Comparison of ENCODE assay signal across 15 cellular contexts in the genomic region with DNA sequence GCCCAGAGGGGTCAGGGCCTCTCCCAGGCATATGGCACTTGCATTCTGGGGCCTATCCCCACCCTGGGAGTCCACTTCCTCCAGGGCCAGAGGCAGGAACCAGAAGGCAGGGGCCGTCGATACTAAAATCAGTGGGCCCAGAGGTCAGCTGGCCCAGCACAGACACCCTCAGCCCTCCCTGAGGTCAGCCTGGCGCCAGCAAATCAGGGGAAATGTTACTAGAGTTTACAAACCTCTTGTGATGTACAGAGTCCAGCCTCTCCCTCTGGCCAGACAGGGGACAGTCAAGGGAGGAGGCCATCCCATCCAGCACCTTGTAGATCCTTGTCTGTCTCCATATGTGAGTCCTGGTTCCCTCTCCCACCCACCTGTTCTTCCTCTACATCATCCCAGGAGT. TPM values are rescaled to one million over a fixed set of nuclear protein-coding genes. Genes with fewer than 3 reads are reported as not detected.
"Had no signal": no experiment of that assay in that cellular context is flagged by ENCODE, and none has a peak within 500 bp of the region (broad histone marks: within the 10 kb centered on the region; RNA-seq: fewer than 3 reads in every experiment).

No MANE protein-coding gene starts in this region.

- H3K9me3 ChIP-seq: prostate gland, sigmoid colon, SJCRH30, tibial artery had no signal

- H3K4me3 ChIP-seq: coronary artery, prostate gland, sigmoid colon, SJCRH30, tibial artery had no signal

- H3K27me3 ChIP-seq: foreskin keratinocyte, sigmoid colon, SJCRH30 had no signal

- H3K27ac ChIP-seq: foreskin keratinocyte, prostate gland, SJCRH30, tibial artery had no signal

- DNase-seq: activated CD4-positive, alpha-beta T cell treated with anti-CD3 and anti-CD28 coated beads for 4 hours; activated CD8-positive, alpha-beta T cell treated with anti-CD3 and anti-CD28 coated beads for 36 hours; activated naive CD8-positive, alpha-beta T cell treated with anti-CD3 and anti-CD28 coated beads for 36 hours; activated T-cell treated with anti-CD3 and anti-CD28 coated beads, Interleukin-2, amount 50 U/mL, for 48 hours; foreskin keratinocyte; immature natural killer cell; sigmoid colon; SJCRH30; stimulated activated CD4-positive, alpha-beta T cell treated with anti-CD3 and anti-CD28 coated beads, Interleukin-12 subunit alpha, Interleukin-12 subunit beta, amount 100 ng/mL, for 4 hours; stimulated activated CD4-positive, alpha-beta T cell treated with anti-CD3 and anti-CD28 coated beads, Interleukin-2, amount 100 ng/mL, for 24 hours; T-helper 2 cell had no signal

- H3K36me3 ChIP-seq: prostate gland, sigmoid colon, SJCRH30 had no signal

- H3K4me1 ChIP-seq: prostate gland, sigmoid colon, tibial artery had no signal

- ATAC-seq: activated CD8-positive, alpha-beta T cell treated with anti-CD3 and anti-CD28 coated beads for 36 hours; foreskin keratinocyte; WTC11 had no signal

RNA-seq across cellular contexts. Expression of a gene that starts 10.8 kb away (rescaled TPM):
- total RNA-seq: activated CD8-positive, alpha-beta T cell treated with anti-CD3 and anti-CD28 coated beads for 36 hours; activated naive CD8-positive, alpha-beta T cell treated with anti-CD3 and anti-CD28 coated beads for 36 hours had no signal
- polyA plus RNA-seq: foreskin keratinocyte, immature natural killer cell had no signal

RNA-seq across cellular contexts. Expression of a gene that starts 49.8 kb away (rescaled TPM):
- total RNA-seq: activated CD8-positive, alpha-beta T cell treated with anti-CD3 and anti-CD28 coated beads for 36 hours; activated naive CD8-positive, alpha-beta T cell treated with anti-CD3 and anti-CD28 coated beads for 36 hours; WTC11 had no signal
